ENCODE assay signal across 1 cellular context in the genomic region with DNA sequence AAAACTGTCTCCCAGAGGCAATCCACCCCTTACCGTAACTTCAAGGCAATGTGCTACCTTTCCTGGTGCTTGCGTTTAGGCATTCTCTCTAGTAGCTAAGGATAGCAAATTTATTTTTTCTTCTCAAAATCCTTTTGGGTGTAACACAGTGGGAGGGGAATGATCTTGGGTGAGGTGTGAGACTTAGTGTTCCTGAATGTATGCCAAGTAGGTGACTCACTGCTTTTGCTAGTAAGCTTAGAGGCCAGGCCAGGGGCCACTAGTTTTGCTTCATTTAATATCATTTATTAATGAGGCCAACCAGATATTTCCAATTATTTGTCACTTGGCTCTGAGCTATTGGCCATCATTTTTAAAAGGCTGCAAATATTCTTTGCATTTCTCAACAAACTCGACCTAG.
TF ChIP-seq lines count a peak whose summit lies in the region.

No MANE protein-coding gene starts in this region.

TF ChIP-seq in WTC11, 78 proteins besides CTCF, POLR2A, EP300 and RAD21 (continued from another document):
- TF ChIP-seq, protein P1, sequence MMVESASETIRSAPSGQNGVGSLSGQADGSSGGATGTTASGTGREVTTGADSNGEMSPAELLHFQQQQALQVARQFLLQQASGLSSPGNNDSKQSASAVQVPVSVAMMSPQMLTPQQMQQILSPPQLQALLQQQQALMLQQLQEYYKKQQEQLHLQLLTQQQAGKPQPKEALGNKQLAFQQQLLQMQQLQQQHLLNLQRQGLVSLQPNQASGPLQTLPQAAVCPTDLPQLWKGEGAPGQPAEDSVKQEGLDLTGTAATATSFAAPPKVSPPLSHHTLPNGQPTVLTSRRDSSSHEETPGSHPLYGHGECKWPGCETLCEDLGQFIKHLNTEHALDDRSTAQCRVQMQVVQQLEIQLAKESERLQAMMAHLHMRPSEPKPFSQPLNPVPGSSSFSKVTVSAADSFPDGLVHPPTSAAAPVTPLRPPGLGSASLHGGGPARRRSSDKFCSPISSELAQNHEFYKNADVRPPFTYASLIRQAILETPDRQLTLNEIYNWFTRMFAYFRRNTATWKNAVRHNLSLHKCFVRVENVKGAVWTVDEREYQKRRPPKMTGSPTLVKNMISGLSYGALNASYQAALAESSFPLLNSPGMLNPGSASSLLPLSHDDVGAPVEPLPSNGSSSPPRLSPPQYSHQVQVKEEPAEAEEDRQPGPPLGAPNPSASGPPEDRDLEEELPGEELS (CRISPR knock-in tag; IDR thresholded peaks at IDR 0.05) = no peak
- TF ChIP-seq, protein P2, sequence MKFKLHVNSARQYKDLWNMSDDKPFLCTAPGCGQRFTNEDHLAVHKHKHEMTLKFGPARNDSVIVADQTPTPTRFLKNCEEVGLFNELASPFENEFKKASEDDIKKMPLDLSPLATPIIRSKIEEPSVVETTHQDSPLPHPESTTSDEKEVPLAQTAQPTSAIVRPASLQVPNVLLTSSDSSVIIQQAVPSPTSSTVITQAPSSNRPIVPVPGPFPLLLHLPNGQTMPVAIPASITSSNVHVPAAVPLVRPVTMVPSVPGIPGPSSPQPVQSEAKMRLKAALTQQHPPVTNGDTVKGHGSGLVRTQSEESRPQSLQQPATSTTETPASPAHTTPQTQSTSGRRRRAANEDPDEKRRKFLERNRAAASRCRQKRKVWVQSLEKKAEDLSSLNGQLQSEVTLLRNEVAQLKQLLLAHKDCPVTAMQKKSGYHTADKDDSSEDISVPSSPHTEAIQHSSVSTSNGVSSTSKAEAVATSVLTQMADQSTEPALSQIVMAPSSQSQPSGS (CRISPR knock-in tag; IDR thresholded peaks at IDR 0.05; ENCODE audit: borderline replicate concordance, low read depth) = no peak
- TF ChIP-seq MXD4 (CRISPR knock-in tag; IDR thresholded peaks at IDR 0.05; ENCODE audit: borderline replicate concordance) = no peak
